21 cellular contexts compared by ENCODE assay signal in genomic region chr1:50278352-50278878, GRCh38.
DNase-seq lines count a peak whose midpoint lies in the region; FAIRE-seq and TF ChIP-seq lines count a peak whose summit lies in the region.
"Had no signal": no experiment of that assay in that cellular context is flagged by ENCODE, and none has a peak within 500 bp of the region (broad histone marks: within the 10 kb centered on the region; RNA-seq: fewer than 3 reads in every experiment).

No MANE protein-coding gene starts in this region.

- H3K9me3 Mint-ChIP-seq in glutamatergic neuron (ENCODE audit: unreplicated experiment), result peaks cover 15% of the 10 kb centered on the region
- H3K9me3 Mint-ChIP-seq: CD4-positive, alpha-beta T cell had no signal

- no peak for FAIRE-seq in D721Med (lab: Jason Lieb, UNC)
- FAIRE-seq: A549, GM12878, H1, HepG2 had no signal

- no peaks in the 10 kb centered on the region for H3K9me3 ChIP-seq in neural cell (ENCODE audit: low read length)
- H3K9me3 ChIP-seq: A549, Caco-2 had no signal

- H3K27ac Mint-ChIP-seq in glutamatergic neuron (ENCODE audit: unreplicated experiment), result peak overlapping the region; percentile 97
- H3K27ac Mint-ChIP-seq: CD4-positive, alpha-beta T cell; H9 had no signal

- no peaks in the 10 kb centered on the region for H3K36me3 Mint-ChIP-seq in glutamatergic neuron (ENCODE audit: unreplicated experiment)

- H3K9me2 ChIP-seq in neural cell (ENCODE audit: insufficient read depth, low read length), result no peaks in the 10 kb centered on the region

- H3K4me2 ChIP-seq in neural cell (ENCODE audit: low read length), result peak overlapping the region; percentile 17
- H3K4me2 ChIP-seq: A549 had no signal

- no peak for TF ChIP-seq CTCF in glutamatergic neuron (IDR thresholded peaks at IDR 0.05; ENCODE audit: partially characterized antibody, unreplicated experiment)
- no peak for TF ChIP-seq CTCF in neural cell (IDR thresholded peaks at IDR 0.05; ENCODE audit: poor library complexity, severe bottlenecking)
- no peak for TF ChIP-seq CTCF in D721Med (IDR thresholded peaks at IDR 0.05; ENCODE audit: insufficient read depth, missing control alignments)

- H3K9ac ChIP-seq in neural cell (ENCODE audit: low read length), result peak overlapping the region; percentile 47

- no peaks in the 10 kb centered on the region for H3K36me3 ChIP-seq in neural cell (ENCODE audit: insufficient read depth, low read length)

- peaks cover 63% of the 10 kb centered on the region for H3K4me1 Mint-ChIP-seq in glutamatergic neuron (ENCODE audit: low read depth, unreplicated experiment)

- TF ChIP-seq RAD21 in neural cell (conservative IDR thresholded peaks at IDR 0.05), result peak; percentile 36

- H3K4me3 Mint-ChIP-seq in glutamatergic neuron (ENCODE audit: unreplicated experiment), result peak overlapping the region; percentile 76
- H3K4me3 Mint-ChIP-seq: CD4-positive, alpha-beta T cell; H9 had no signal

- H2AFZ ChIP-seq in neural cell (ENCODE audit: low read depth, low read length), result no peak overlapping the region

- DNase-seq in DMS79 treated with DMSO at 0.1 percent for 48 hours (lab: John Stamatoyannopoulos, UW) (peak; percentile 22), DMS79 (lab: John Stamatoyannopoulos, UW) (no peak), NCI-H82 (lab: John Stamatoyannopoulos, UW) (peak; percentile 34), NCI-H82 treated with DMSO at 0.1 percent for 48 hours (lab: John Stamatoyannopoulos, UW; ENCODE audit: unreplicated experiment) (no peak), glutamatergic neuron (peak; percentile 19), D721Med (ENCODE audit: insufficient read length, low spot score) (no peak), T-helper 1 cell (no peak)
- DNase-seq: AML-193; Caco-2; CD4-positive, alpha-beta T cell; DMS153; DND-41; EL; H9 had no signal

- H3K79me2 ChIP-seq in neural cell (replicated peaks; ENCODE audit: insufficient read depth, low read length), result no peaks in the 10 kb centered on the region

- peak; percentile 94 for TF ChIP-seq EP300 in neural cell (conservative IDR thresholded peaks at IDR 0.05; ENCODE audit: poor library complexity, severe bottlenecking)

- peak overlapping the region; percentile 85 for H3K27ac ChIP-seq in neural cell (ENCODE audit: low read length)
- H3K27ac ChIP-seq: 22Rv1, A549, C4-2B had no signal

- no peaks in the 10 kb centered on the region for H3K27me3 ChIP-seq in neural cell (ENCODE audit: insufficient read depth, low read depth, low read length)

- peaks cover 13% of the 10 kb centered on the region for H3K27me3 Mint-ChIP-seq in glutamatergic neuron (ENCODE audit: unreplicated experiment)

- H3F3A ChIP-seq in neural cell (ENCODE audit: insufficient read depth, low read length, poor library complexity, severe bottlenecking), result no peaks in the 10 kb centered on the region

- no peaks in the 10 kb centered on the region for H4K20me1 ChIP-seq in neural cell (ENCODE audit: insufficient read depth)

- peak overlapping the region; percentile 42 for H3K4me3 ChIP-seq in neural cell (ENCODE audit: low read length)
- H3K4me3 ChIP-seq: A549, GM12878 had no signal

TF ChIP-seq in neural cell, 6 proteins besides CTCF, POLR2A, EP300 and RAD21:
- peak; percentile 99 for TF ChIP-seq REST (IDR thresholded peaks at IDR 0.05; ENCODE audit: borderline replicate concordance)
- TF ChIP-seq POLR2AphosphoS5 (IDR thresholded peaks at IDR 0.05), result peak; percentile 72
- no peak for TF ChIP-seq EZH2 (IDR thresholded peaks at IDR 0.05; ENCODE audit: borderline replicate concordance, insufficient read depth, low read length, poor library complexity, severe bottlenecking)
TF ChIP-seq in neural cell: peak in this region for 2.

Comparison
In these comparisons a context has a peak if more than half of its experiments do, and no peak if none do; other contexts are left out.
1. DNase-seq: peak in DMS79 treated with DMSO at 0.1 percent for 48 hours (single experiment), NCI-H82 (single experiment) and glutamatergic neuron (single experiment); none in DMS79 (single experiment), NCI-H82 treated with DMSO at 0.1 percent for 48 hours (single experiment), D721Med (single experiment) and T-helper 1 cell (0 of 5).